Comparison of ENCODE assay signal across 10 cellular contexts in the genomic region with DNA sequence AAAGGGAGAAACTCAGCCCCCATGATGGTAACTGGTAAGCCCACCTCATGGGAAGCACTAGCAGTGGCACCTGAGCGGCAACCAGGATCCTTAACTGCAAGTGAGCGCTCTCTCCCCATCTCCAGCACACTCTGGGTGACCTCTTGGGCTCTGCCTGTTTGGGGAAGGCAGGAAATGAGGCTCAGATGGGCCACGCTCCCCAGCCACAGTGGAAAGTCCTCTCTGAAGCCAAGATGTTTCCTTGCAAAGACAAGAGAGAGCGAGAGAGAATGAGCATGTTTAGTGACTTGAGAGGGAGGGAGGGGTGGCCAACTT.
DNase-seq lines count a peak whose midpoint lies in the region; ATAC-seq and TF ChIP-seq lines count a peak whose summit lies in the region.
"Had no signal": no experiment of that assay in that cellular context is flagged by ENCODE, and none has a peak within 500 bp of the region (broad histone marks: within the 10 kb centered on the region; RNA-seq: fewer than 3 reads in every experiment).

No MANE protein-coding gene starts in this region.

- no peak for TF ChIP-seq CTCF in MCF 10A (IDR thresholded peaks at IDR 0.05; ENCODE audit: unreplicated experiment)
- TF ChIP-seq CTCF in vagina (IDR thresholded peaks at IDR 0.05) = no peak

- peaks cover 12% of the 10 kb centered on the region for H3K4me1 ChIP-seq in mucosa of stomach (ENCODE audit: control insufficient read depth, insufficient read depth, low read length)
- peaks cover 30% of the 10 kb centered on the region for H3K4me1 ChIP-seq in vagina

- BruUV-seq in MCF 10A (replicated peaks; lab: Mats Ljungman, UMichigan) = no TSS peak

- H3K27ac Mint-ChIP-seq in activated naive CD8-positive, alpha-beta T cell = no peak overlapping the region
- H3K27ac Mint-ChIP-seq in activated naive CD8-positive, alpha-beta T cell treated with anti-CD3 and anti-CD28 coated beads for 36 hours = no peak overlapping the region
- H3K27ac Mint-ChIP-seq in MCF 10A (ENCODE audit: low read depth, unreplicated experiment) = peak overlapping the region; percentile 91
- H3K27ac Mint-ChIP-seq: CD4-positive, CD25-positive, alpha-beta regulatory T cell had no signal

- H3K4me3 ChIP-seq in mucosa of stomach (ENCODE audit: low read length) (no peak overlapping the region), vagina (peak overlapping the region; percentile 10 to 38)

- no peak for TF ChIP-seq POLR2A in vagina (IDR thresholded peaks at IDR 0.05)

- H3K36me3 ChIP-seq in mucosa of stomach (ENCODE audit: control insufficient read depth, insufficient read depth, low read length) (no peaks in the 10 kb centered on the region), vagina (no peaks in the 10 kb centered on the region)

- no peaks in the 10 kb centered on the region for H3K9me3 Mint-ChIP-seq in activated naive CD8-positive, alpha-beta T cell (ENCODE audit: low read depth)
- H3K9me3 Mint-ChIP-seq in activated naive CD8-positive, alpha-beta T cell treated with anti-CD3 and anti-CD28 coated beads for 36 hours = no peaks in the 10 kb centered on the region
- H3K9me3 Mint-ChIP-seq in MCF 10A (ENCODE audit: unreplicated experiment) = no peaks in the 10 kb centered on the region

- peaks cover 30% of the 10 kb centered on the region for H3K4me1 Mint-ChIP-seq in activated naive CD8-positive, alpha-beta T cell (ENCODE audit: low read depth)
- peaks cover 20% of the 10 kb centered on the region for H3K4me1 Mint-ChIP-seq in activated naive CD8-positive, alpha-beta T cell treated with anti-CD3 and anti-CD28 coated beads for 36 hours
- peaks cover 17% of the 10 kb centered on the region for H3K4me1 Mint-ChIP-seq in MCF 10A (ENCODE audit: insufficient read depth, unreplicated experiment)

- CTCF ChIA-PET in MCF 10A (lab: Yijun Ruan, JAX) = interaction anchor here (1.0 to 1.8 kb wide), 6 partner anchors 7 to 205 kb away, joined by 3 to 8 read pairs (median 4); no protein-coding TSS in a partner anchor

- H3K9me3 ChIP-seq in mucosa of stomach (ENCODE audit: control insufficient read depth, low read length) = no peaks in the 10 kb centered on the region
- no peaks in the 10 kb centered on the region for H3K9me3 ChIP-seq in vagina

- peaks cover 11% of the 10 kb centered on the region for H3K27me3 Mint-ChIP-seq in activated naive CD8-positive, alpha-beta T cell
- peaks cover 60% of the 10 kb centered on the region for H3K27me3 Mint-ChIP-seq in activated naive CD8-positive, alpha-beta T cell treated with anti-CD3 and anti-CD28 coated beads for 36 hours
- peaks cover 18% of the 10 kb centered on the region for H3K27me3 Mint-ChIP-seq in MCF 10A (ENCODE audit: insufficient read depth, unreplicated experiment)

- peak overlapping the region; percentile 51 for H3K27ac ChIP-seq in vagina

- H3K36me3 Mint-ChIP-seq in activated naive CD8-positive, alpha-beta T cell = no peaks in the 10 kb centered on the region
- H3K36me3 Mint-ChIP-seq in activated naive CD8-positive, alpha-beta T cell treated with anti-CD3 and anti-CD28 coated beads for 36 hours = no peaks in the 10 kb centered on the region
- no peaks in the 10 kb centered on the region for H3K36me3 Mint-ChIP-seq in MCF 10A (ENCODE audit: insufficient read depth, unreplicated experiment)
- H3K36me3 Mint-ChIP-seq: CD4-positive, CD25-positive, alpha-beta regulatory T cell had no signal

- H3K27me3 ChIP-seq in mucosa of stomach (ENCODE audit: control insufficient read depth, insufficient read depth, low read length) = no peaks in the 10 kb centered on the region
- no peaks in the 10 kb centered on the region for H3K27me3 ChIP-seq in vagina

- H3K4me3 Mint-ChIP-seq in activated naive CD8-positive, alpha-beta T cell = peak overlapping the region; percentile 76
- no peak overlapping the region for H3K4me3 Mint-ChIP-seq in activated naive CD8-positive, alpha-beta T cell treated with anti-CD3 and anti-CD28 coated beads for 36 hours
- peak overlapping the region; percentile 58 for H3K4me3 Mint-ChIP-seq in MCF 10A (ENCODE audit: unreplicated experiment)

- intact Hi-C loops in MCF 10A (cut with micrococcal nuclease) = no loop called here
- intact Hi-C loops in vagina (cut with DNase I) = loop anchor here (10.0 kb wide), 2 partner anchors 150 to 380 kb away; a partner anchor contains a TSS

- DNase-seq in activated naive CD8-positive, alpha-beta T cell treated with anti-CD3 and anti-CD28 coated beads for 36 hours = no peak
- DNase-seq in MCF 10A (ENCODE audit: unreplicated experiment) (no peak), vagina (ENCODE audit: extremely low spot score in 2 of 2) (peak in 1 of 2 donors; percentile 91), kidney tubule cell (ENCODE audit: low spot score) (no peak)
- DNase-seq in activated effector memory CD4-positive, alpha-beta T cell treated with Interleukin-2 at 50 U/mL for 16 hours = no peak
- DNase-seq: central memory CD4-positive, alpha-beta T cell had no signal

- H3K9ac ChIP-seq in mucosa of stomach (ENCODE audit: low read length) = peak overlapping the region; percentile 35

- POLR2A ChIA-PET in MCF 10A (lab: Yijun Ruan, JAX) = interaction anchor here (0.8 to 1.7 kb wide), 9 partner anchors 10 to 1011 kb away, joined by 3 to 18 read pairs (median 4); a partner anchor contains a TSS

- ATAC-seq in HG02642 (IDR thresholded peaks at IDR 0.05; ENCODE audit: poor library complexity, unreplicated experiment) = no peak
